1 cellular context compared by ENCODE assay signal in genomic region chr2:26770986-26771586, GRCh38.
TF ChIP-seq lines count a peak whose summit lies in the region.

No MANE protein-coding gene starts in this region.

TF ChIP-seq in IMR-90, 13 proteins besides CTCF, POLR2A, EP300 and RAD21:
- TF ChIP-seq ELK1 (IDR thresholded peaks at IDR 0.05; ENCODE audit: borderline replicate concordance, low read depth, low read length) (no peak), RFX5 (IDR thresholded peaks at IDR 0.05; ENCODE audit: low read depth, low read length) (no peak), MAZ (IDR thresholded peaks at IDR 0.05; ENCODE audit: borderline replicate concordance, low read depth, low read length) (no peak), MAFK (IDR thresholded peaks at IDR 0.05; ENCODE audit: low read depth, low read length) (no peak), FOS (IDR thresholded peaks at IDR 0.05; ENCODE audit: low read depth, low read length) (no peak), NFE2L2 (IDR thresholded peaks at IDR 0.05; ENCODE audit: low read depth, low read length) (no peak), CHD1 (IDR thresholded peaks at IDR 0.05; ENCODE audit: low read depth, low read length) (no peak), MXI1 (IDR thresholded peaks at IDR 0.05; ENCODE audit: borderline replicate concordance, low read depth, low read length) (no peak), BHLHE40 (IDR thresholded peaks at IDR 0.05; ENCODE audit: low read depth, low read length) (no peak), SMC3 (IDR thresholded peaks at IDR 0.05; ENCODE audit: low read depth, low read length) (0 out of 2 replicates have a peak, but pooled peaks have one; percentile 6), USF2 (IDR thresholded peaks at IDR 0.05; ENCODE audit: low read depth, low read length) (no peak), CEBPB (IDR thresholded peaks at IDR 0.05; ENCODE audit: low read depth, low read length) (peak; percentile 65), RCOR1 (IDR thresholded peaks at IDR 0.05; ENCODE audit: insufficient replicate concordance, low read length) (no peak)
